1 cellular context compared by ENCODE assay signal in genomic region chr5:141483842-141484241, GRCh38.
TF ChIP-seq lines count a peak whose summit lies in the region.

No MANE protein-coding gene starts in this region.

TF ChIP-seq in H1, 55 proteins besides CTCF, POLR2A, EP300 and RAD21:
- TF ChIP-seq SP1 (IDR thresholded peaks at IDR 0.05; ENCODE audit: low read depth, low read length) (peak; percentile 40; the same call in 1 of the 2 replicates), FOSL1 (IDR thresholded peaks at IDR 0.05; ENCODE audit: insufficient read depth, low read depth, low read length) (no peak)
TF ChIP-seq in H1: peak in this region for 1.
